In genomic region chr19:2151339-2152229, GRCh38 we compare ENCODE assay signal across 8 cellular contexts. TPM values are rescaled to one million over a fixed set of nuclear protein-coding genes. Genes with fewer than 3 reads are reported as not detected.
DNase-seq lines count a peak whose midpoint lies in the region; ATAC-seq and TF ChIP-seq lines count a peak whose summit lies in the region.

Gene AP3D1, minus strand, starts transcription at chr19:2151566. Its CDS starts 232 bp downstream, at chr19:2151334.

- peak within 1 kb of the TSS; percentile 97 for H3K9ac ChIP-seq in mammary epithelial cell (ENCODE audit: insufficient read depth, low read length)
- peak within 1 kb of the TSS; percentile 80 to 98 (median 96) for H3K9ac ChIP-seq in skeletal muscle tissue (ENCODE audit: low read depth in 1 of 3, low read length in 3 of 3)

- CTCF ChIA-PET in mammary epithelial cell (lab: Charles Lee; ENCODE audit: low non-redundant PET), result interaction anchor here (0.7 kb wide), 1 partner anchor 84 kb away, joined by 4 read pairs; no protein-coding TSS in a partner anchor

- in situ Hi-C loops in ACHN (cut with HindIII; ENCODE audit: low pct_ligation_motif_present, low pct_unique_long_range_greater_than_20kb, low sequenced_read_pairs), result no loop called here
- in situ Hi-C loops in mammary epithelial cell (cut with MboI; ENCODE audit: low sequenced_read_pairs in 2 of 2), result no loop called here

- intact Hi-C loops in mammary epithelial cell (cut with micrococcal nuclease), result loop anchor here (2.0 to 10.0 kb wide), 4 partner anchors 13 to 247 kb away; partner anchors contain the start of genes ADAT3, IZUMO4, MOB3A and SCAMP4

- BruUV-seq in mammary epithelial cell (replicated peaks; lab: Mats Ljungman, UMichigan), result no TSS peak

- H3K9me3 ChIP-seq in WERI-Rb-1 (ENCODE audit: severe bottlenecking) (no peaks in the 10 kb centered on the region), mammary epithelial cell (replicated peaks; ENCODE audit: insufficient read depth, low read length) (no peaks in the 10 kb centered on the region), iPS-18c (ENCODE audit: control insufficient read depth, insufficient read depth, low read length) (peaks cover 3% of the 10 kb centered on the region), skeletal muscle tissue (ENCODE audit: control insufficient read depth in 3 of 3, low read length in 3 of 3) (no peaks in the 10 kb centered on the region)

- WGBS in mammary epithelial cell (ENCODE audit: low coverage, missing lambda C conversion rate), result 9% methylated on average over 31 of the region's 74 CpGs

- H3K4me2 ChIP-seq in mammary epithelial cell (ENCODE audit: insufficient read depth, low read depth, low read length), result peak within 1 kb of the TSS; percentile 97

- TF ChIP-seq CTCF in WERI-Rb-1 (IDR thresholded peaks at IDR 0.05; ENCODE audit: low read depth, low read length), result no peak
- no peak for TF ChIP-seq CTCF in mammary epithelial cell (conservative IDR thresholded peaks at IDR 0.05 in 1 of 2, IDR thresholded peaks at IDR 0.05 in 1 of 2; ENCODE audit: extremely low read depth in 1 of 2, insufficient read depth in 1 of 2, low read depth in 1 of 2, low read length in 2 of 2)

- H3K27me3 ChIP-seq in WERI-Rb-1 (ENCODE audit: insufficient read depth, low read depth, severe bottlenecking), result no peaks in the 10 kb centered on the region
- H3K27me3 ChIP-seq in mammary epithelial cell (ENCODE audit: insufficient read depth, low read length), result no peaks in the 10 kb centered on the region
- no peaks in the 10 kb centered on the region for H3K27me3 ChIP-seq in skeletal muscle tissue (ENCODE audit: control insufficient read depth in 3 of 3, insufficient read depth in 3 of 3, low read length in 3 of 3)

- ATAC-seq in GM18873 (IDR thresholded peaks at IDR 0.05; ENCODE audit: low FRiP score, unreplicated experiment), result peak; percentile 89
- ATAC-seq in HG03139 (IDR thresholded peaks at IDR 0.05; ENCODE audit: unreplicated experiment), result peak; percentile 86

- peaks cover 45% of the 10 kb centered on the region for H3K79me2 ChIP-seq in mammary epithelial cell (ENCODE audit: insufficient read depth, low read length)

- peak within 1 kb of the TSS; percentile 97 for H3K4me3 ChIP-seq in WERI-Rb-1 (ENCODE audit: low read depth, low read length)
- peak within 1 kb of the TSS; percentile 91 to 100 (median 98) for H3K4me3 ChIP-seq in mammary epithelial cell (replicated peaks in 1 of 3; ENCODE audit: insufficient read depth in 1 of 3, low read depth in 2 of 3, low read length in 3 of 3)
- peak within 1 kb of the TSS; percentile 95 for H3K4me3 ChIP-seq in iPS-18c (ENCODE audit: insufficient read depth, low read depth, low read length)
- H3K4me3 ChIP-seq in skeletal muscle tissue (ENCODE audit: low read length in 3 of 3), result peak within 1 kb of the TSS; percentile 85 to 91 (median 86)

- peaks cover 29% of the 10 kb centered on the region for H3K36me3 ChIP-seq in WERI-Rb-1
- peaks cover 2% of the 10 kb centered on the region for H3K36me3 ChIP-seq in mammary epithelial cell (ENCODE audit: insufficient read depth, low read length)
- peaks cover 0 to 3% (median 0%) of the 10 kb centered on the region in 3 donors for H3K36me3 ChIP-seq in skeletal muscle tissue (ENCODE audit: control insufficient read depth in 3 of 3, insufficient read depth in 3 of 3, low read length in 3 of 3)

- no peaks in the 10 kb centered on the region for H4K20me1 ChIP-seq in mammary epithelial cell (ENCODE audit: insufficient read depth, low read length)

- peaks cover 32% of the 10 kb centered on the region for H3K4me1 ChIP-seq in mammary epithelial cell (ENCODE audit: insufficient read depth, low read length)
- H3K4me1 ChIP-seq in skeletal muscle tissue (ENCODE audit: control insufficient read depth in 3 of 3, insufficient read depth in 3 of 3, low read length in 3 of 3), result peaks cover 21 to 35% (median 24%) of the 10 kb centered on the region in 3 donors

- H2AFZ ChIP-seq in mammary epithelial cell (ENCODE audit: low read depth, low read length), result peak within 1 kb of the TSS; percentile 71

- DNase-seq in ACHN (peak; percentile 98), NCI-H2227 (lab: John Stamatoyannopoulos, UW; ENCODE audit: unreplicated experiment) (peak; percentile 99), WERI-Rb-1 (peak; percentile 100), mammary epithelial cell (peak; percentile 100)

- dilution Hi-C loops in mammary epithelial cell (cut with HindIII; ENCODE audit: low sequenced_read_pairs), result no loop called here

- H3K27ac ChIP-seq in WERI-Rb-1, result peak within 1 kb of the TSS; percentile 88
- peak within 1 kb of the TSS; percentile 72 for H3K27ac ChIP-seq in mammary epithelial cell (ENCODE audit: insufficient read depth, low read depth, low read length)
- H3K27ac ChIP-seq in skeletal muscle tissue (ENCODE audit: low read depth, low read length), result peak within 1 kb of the TSS; percentile 79

RNA-seq across cellular contexts. Expression of gene AP3D1, which starts in this region (rescaled TPM):
- total RNA-seq in mammary epithelial cell (100 to 1,000 TPM; 124 to 143 TPM), skeletal muscle tissue (33.4 TPM)
- polyA plus RNA-seq in mammary epithelial cell, result 95.6 TPM
- polyA minus RNA-seq in mammary epithelial cell, result 288 TPM

Comparison
In these comparisons a context has a peak if more than half of its experiments do, and no peak if none do; other contexts are left out.
1. Peak in every context shown above with its lines: DNase-seq, ATAC-seq, H3K4me3 ChIP-seq and H3K27ac ChIP-seq.